In the genomic region with DNA sequence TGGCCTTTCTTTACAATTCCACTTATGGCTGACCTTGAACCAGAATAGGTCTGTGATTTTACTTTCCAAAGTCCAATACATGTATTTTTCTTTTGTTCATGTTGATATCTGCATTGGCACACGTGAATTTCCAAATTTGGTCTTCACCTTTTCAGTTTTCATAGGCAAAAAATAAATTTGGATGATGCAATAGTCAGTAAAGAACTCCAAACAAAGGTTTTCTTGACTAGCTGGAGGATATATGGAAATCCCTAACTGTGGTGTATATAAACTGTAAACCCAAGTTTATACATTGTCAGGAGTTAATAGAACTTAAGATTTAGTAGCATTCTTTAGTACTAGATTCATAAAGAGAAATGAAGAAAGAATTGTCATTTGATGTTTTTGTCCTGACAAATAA, we compare ENCODE assay signal across 1 cellular context.
A peak's percentile ranks its signal among the peaks of the same experiment; 100 is the strongest.
TF ChIP-seq lines count a peak whose summit lies in the region.

No MANE protein-coding gene starts in this region.

TF ChIP-seq in IMR-90, 13 proteins besides CTCF, POLR2A, EP300 and RAD21:
- TF ChIP-seq SMC3 (IDR thresholded peaks at IDR 0.05; ENCODE audit: low read depth, low read length) (no peak), CEBPB (IDR thresholded peaks at IDR 0.05; ENCODE audit: low read depth, low read length) (peak; percentile 74)
